34 cellular contexts compared by ENCODE assay signal in genomic region chr6:3124667-3125066, GRCh38.
"Had no signal": no experiment of that assay in that cellular context is flagged by ENCODE, and none has a peak within 500 bp of the region (broad histone marks: within the 10 kb centered on the region; RNA-seq: fewer than 3 reads in every experiment).

No MANE protein-coding gene starts in this region.

- H3K4me3 Mint-ChIP-seq: activated CD4-positive, alpha-beta memory T cell treated with anti-CD3 and anti-CD28 coated beads for 36 hours; activated CD4-positive, alpha-beta T cell treated with anti-CD3 and anti-CD28 coated beads, Interleukin-2, amount 10 ng/mL, durations not matched to agents 24 days and 14 days; activated naive CD4-positive, alpha-beta T cell treated with anti-CD3 and anti-CD28 coated beads for 36 hours; activated naive CD8-positive, alpha-beta T cell treated with anti-CD3 and anti-CD28 coated beads for 36 hours; activated T-helper 1 cell treated with anti-CD3 and anti-CD28 coated beads, Interleukin-12 subunit alpha, Interleukin-12 subunit beta, Interleukin-2, Interleukin-4 antibody, amounts not matched to agents 30 ng/mL and 10 ng/mL and 1 ng/mL, durations not matched to agents 14 hours and 24 hours and 36 hours; brain; nephron progenitor cell; stimulated activated effector memory CD8-positive, alpha-beta T cell treated with anti-CD3 and anti-CD28 coated beads, Interleukin-12 subunit alpha, Interleukin-12 subunit beta, amount 100 ng/mL, for 72 hours; stimulated activated naive CD8-positive, alpha-beta T cell treated with anti-CD3 and anti-CD28 coated beads, Interleukin-15, amount 100 ng/mL, for 72 hours; type B pancreatic cell had no signal

- H3K4me3 ChIP-seq: ascending aorta, cardiac muscle cell, colonic mucosa, gastroesophageal sphincter, right lobe of liver, skin epidermis, uterus had no signal

- H3K36me3 ChIP-seq: colonic mucosa, neutrophil, uterus had no signal

- H3K9me3 Mint-ChIP-seq: activated CD4-positive, alpha-beta memory T cell treated with anti-CD3 and anti-CD28 coated beads for 36 hours; activated CD4-positive, alpha-beta T cell treated with anti-CD3 and anti-CD28 coated beads, Interleukin-2, amount 10 ng/mL, durations not matched to agents 24 days and 14 days; activated naive CD4-positive, alpha-beta T cell treated with anti-CD3 and anti-CD28 coated beads for 36 hours; activated naive CD8-positive, alpha-beta T cell treated with anti-CD3 and anti-CD28 coated beads for 36 hours; activated T-helper 1 cell treated with anti-CD3 and anti-CD28 coated beads, Interleukin-12 subunit alpha, Interleukin-12 subunit beta, Interleukin-2, Interleukin-4 antibody, amounts not matched to agents 30 ng/mL and 10 ng/mL and 1 ng/mL, durations not matched to agents 14 hours and 24 hours and 36 hours; brain; nephron progenitor cell; stimulated activated effector memory CD8-positive, alpha-beta T cell treated with anti-CD3 and anti-CD28 coated beads, Interleukin-12 subunit alpha, Interleukin-12 subunit beta, amount 100 ng/mL, for 72 hours; stimulated activated naive CD8-positive, alpha-beta T cell treated with anti-CD3 and anti-CD28 coated beads, Interleukin-15, amount 100 ng/mL, for 72 hours; type B pancreatic cell had no signal

- ATAC-seq: gastroesophageal sphincter; left cardiac atrium; left ventricle myocardium superior; right lobe of liver; stimulated activated effector memory CD8-positive, alpha-beta T cell treated with anti-CD3 and anti-CD28 coated beads, Interleukin-12 subunit alpha, Interleukin-12 subunit beta, amount 100 ng/mL, for 72 hours; stimulated activated naive CD8-positive, alpha-beta T cell treated with anti-CD3 and anti-CD28 coated beads, Interleukin-15, amount 100 ng/mL, for 72 hours had no signal

- H3K36me3 Mint-ChIP-seq: activated naive CD8-positive, alpha-beta T cell treated with anti-CD3 and anti-CD28 coated beads for 36 hours; stimulated activated effector memory CD8-positive, alpha-beta T cell treated with anti-CD3 and anti-CD28 coated beads, Interleukin-12 subunit alpha, Interleukin-12 subunit beta, amount 100 ng/mL, for 72 hours had no signal

- H3K27me3 Mint-ChIP-seq: activated CD4-positive, alpha-beta memory T cell treated with anti-CD3 and anti-CD28 coated beads for 36 hours; activated CD4-positive, alpha-beta T cell treated with anti-CD3 and anti-CD28 coated beads, Interleukin-2, amount 10 ng/mL, durations not matched to agents 24 days and 14 days; activated naive CD8-positive, alpha-beta T cell treated with anti-CD3 and anti-CD28 coated beads for 36 hours; brain; progenitor cell of endocrine pancreas; stimulated activated naive CD8-positive, alpha-beta T cell treated with anti-CD3 and anti-CD28 coated beads, Interleukin-15, amount 100 ng/mL, for 72 hours; type B pancreatic cell had no signal

- FAIRE-seq: endothelial cell of umbilical vein, keratinocyte, TTC549 had no signal

- H3K27ac ChIP-seq: ascending aorta, cardiac muscle cell, colonic mucosa, gastroesophageal sphincter, neutrophil, skin epidermis, uterus, WERI-Rb-1 had no signal

- H3K4me1 ChIP-seq: ascending aorta, uterus had no signal

- H3K27ac Mint-ChIP-seq: activated CD4-positive, alpha-beta memory T cell treated with anti-CD3 and anti-CD28 coated beads for 36 hours; activated CD4-positive, alpha-beta T cell treated with anti-CD3 and anti-CD28 coated beads, Interleukin-2, amount 10 ng/mL, durations not matched to agents 24 days and 14 days; activated naive CD4-positive, alpha-beta T cell treated with anti-CD3 and anti-CD28 coated beads for 36 hours; activated naive CD8-positive, alpha-beta T cell treated with anti-CD3 and anti-CD28 coated beads for 36 hours; activated T-helper 1 cell treated with anti-CD3 and anti-CD28 coated beads, Interleukin-12 subunit alpha, Interleukin-12 subunit beta, Interleukin-2, Interleukin-4 antibody, amounts not matched to agents 30 ng/mL and 10 ng/mL and 1 ng/mL, durations not matched to agents 14 hours and 24 hours and 36 hours; progenitor cell of endocrine pancreas; stimulated activated effector memory CD8-positive, alpha-beta T cell treated with anti-CD3 and anti-CD28 coated beads, Interleukin-12 subunit alpha, Interleukin-12 subunit beta, amount 100 ng/mL, for 72 hours; stimulated activated naive CD8-positive, alpha-beta T cell treated with anti-CD3 and anti-CD28 coated beads, Interleukin-15, amount 100 ng/mL, for 72 hours; type B pancreatic cell had no signal

- H3K27me3 ChIP-seq: ascending aorta, cardiac muscle cell, colonic mucosa, gastroesophageal sphincter, right lobe of liver, uterus had no signal

- H3K9me3 ChIP-seq: ascending aorta, colonic mucosa, gastroesophageal sphincter, neutrophil, right lobe of liver, uterus had no signal

- DNase-seq: activated CD4-positive, alpha-beta memory T cell treated with anti-CD3 and anti-CD28 coated beads for 36 hours; activated CD4-positive, alpha-beta T cell treated with anti-CD3 and anti-CD28 coated beads, Interleukin-2, amount 10 ng/mL, durations not matched to agents 24 days and 14 days; activated CD4-positive, CD25-positive, alpha-beta regulatory T cell treated with anti-CD3 and anti-CD28 coated beads, Interleukin-2, amount 50 U/mL, for 72 hours; activated CD8-positive, alpha-beta memory T cell treated with anti-CD3 and anti-CD28 coated beads, Interleukin-2, amount 50 U/mL, for 4 hours; activated effector memory CD4-positive, alpha-beta T cell treated with anti-CD3 and anti-CD28 coated beads, Interleukin-2, amount 50 U/mL, for 16 hours; activated naive CD4-positive, alpha-beta T cell treated with anti-CD3 and anti-CD28 coated beads for 36 hours; activated naive CD8-positive, alpha-beta T cell treated with anti-CD3 and anti-CD28 coated beads for 36 hours; activated T-cell treated with anti-CD3 and anti-CD28 coated beads, Interleukin-2, amount 50 U/mL, for 1 hour; cerebellar nuclear complex; colonic mucosa; head of caudate nucleus; hippocampal formation; left cardiac atrium; left ventricle myocardium superior; nephron progenitor cell; right lobe of liver; stimulated activated CD4-positive, alpha-beta T cell treated with anti-CD3 and anti-CD28 coated beads, Interleukin-4, amount 100 ng/mL, for 24 hours; stimulated activated naive CD8-positive, alpha-beta T cell treated with anti-CD3 and anti-CD28 coated beads, Interleukin-15, amount 100 ng/mL, for 72 hours; substantia nigra; uterus; WERI-Rb-1 had no signal

- H3K4me1 Mint-ChIP-seq: stimulated activated effector memory CD8-positive, alpha-beta T cell treated with anti-CD3 and anti-CD28 coated beads, Interleukin-12 subunit alpha, Interleukin-12 subunit beta, amount 100 ng/mL, for 72 hours had no signal
